13 cellular contexts compared by ENCODE assay signal in the genomic region with DNA sequence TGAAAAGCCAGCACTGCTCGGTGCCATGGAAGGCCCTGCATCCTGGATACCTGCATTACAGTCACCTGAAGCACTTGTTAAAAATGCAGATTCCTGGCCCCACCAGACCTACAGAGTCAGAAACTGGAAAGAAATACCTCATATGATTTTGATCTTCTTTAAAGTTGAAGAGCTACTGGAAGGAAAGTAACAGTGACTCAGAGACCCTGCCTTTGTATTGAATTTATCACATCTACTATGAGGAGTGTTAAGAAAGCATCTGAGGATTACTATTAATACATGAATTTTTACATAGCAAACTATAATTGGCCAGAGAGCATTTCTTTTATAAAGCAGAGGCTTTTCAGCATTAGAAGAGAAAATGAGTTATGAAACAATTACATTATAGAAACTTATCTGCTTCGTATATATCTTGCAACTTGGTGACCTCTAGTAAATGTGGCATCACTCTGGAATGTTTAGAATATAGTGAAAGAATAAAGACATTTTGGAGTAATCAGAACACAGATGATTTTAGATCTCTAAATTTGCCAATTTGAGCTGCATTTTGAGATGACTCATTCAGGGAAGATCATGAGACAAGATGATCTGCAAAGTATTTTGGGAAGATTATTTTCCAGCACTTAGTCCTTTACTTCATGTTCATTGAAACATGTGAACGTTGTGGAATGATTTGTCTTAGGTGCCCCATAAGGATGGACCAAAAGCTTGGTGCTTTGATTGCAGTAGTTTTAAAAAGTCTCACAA.
"Had no signal": no experiment of that assay in that cellular context is flagged by ENCODE, and none has a peak within 500 bp of the region (broad histone marks: within the 10 kb centered on the region; RNA-seq: fewer than 3 reads in every experiment).

No MANE protein-coding gene starts in this region.

- H3K4me3 Mint-ChIP-seq: activated T-helper 1 cell treated with anti-CD3 and anti-CD28 coated beads, Interleukin-12 subunit alpha, Interleukin-12 subunit beta, Interleukin-2, Interleukin-4 antibody, amounts not matched to agents 30 ng/mL and 10 ng/mL and 1 ng/mL, durations not matched to agents 14 hours and 24 hours and 36 hours; naive B cell; neural progenitor cell had no signal

- H2AFZ ChIP-seq: neural progenitor cell had no signal

- H3K27me3 ChIP-seq: cardiac muscle cell, esophagus squamous epithelium, neural progenitor cell, pancreas had no signal

- ATAC-seq: pancreas, sciatic nerve had no signal

- H3K36me3 ChIP-seq: cardiac muscle cell, esophagus squamous epithelium, neural progenitor cell, pancreas had no signal

- H3K36me3 Mint-ChIP-seq: naive B cell, neural progenitor cell had no signal

- H3K4me3 ChIP-seq: cardiac muscle cell, coronary artery, esophagus squamous epithelium, neural progenitor cell, pancreas had no signal

- H3K9ac ChIP-seq: neural progenitor cell had no signal

- DNase-seq: activated CD4-positive, alpha-beta T cell treated with anti-CD3 and anti-CD28 coated beads, Interleukin-2, amount 50 U/mL, for 1 hour; activated naive CD4-positive, alpha-beta T cell; effector CD4-positive, alpha-beta T cell; esophagus squamous epithelium; naive B cell; pancreas; stimulated activated CD4-positive, alpha-beta T cell treated with anti-CD3 and anti-CD28 coated beads, Interleukin-12 subunit alpha, Interleukin-12 subunit beta, amount 100 ng/mL, for 4 hours; stimulated activated CD4-positive, alpha-beta T cell treated with anti-CD3 and anti-CD28 coated beads, Interleukin-2, amount 100 ng/mL, for 24 hours had no signal

- H3K27ac Mint-ChIP-seq: activated T-helper 1 cell treated with anti-CD3 and anti-CD28 coated beads, Interleukin-12 subunit alpha, Interleukin-12 subunit beta, Interleukin-2, Interleukin-4 antibody, amounts not matched to agents 30 ng/mL and 10 ng/mL and 1 ng/mL, durations not matched to agents 14 hours and 24 hours and 36 hours; naive B cell; neural progenitor cell had no signal

- H3K9me3 Mint-ChIP-seq: activated T-helper 1 cell treated with anti-CD3 and anti-CD28 coated beads, Interleukin-12 subunit alpha, Interleukin-12 subunit beta, Interleukin-2, Interleukin-4 antibody, amounts not matched to agents 30 ng/mL and 10 ng/mL and 1 ng/mL, durations not matched to agents 14 hours and 24 hours and 36 hours had no signal

- H3K27ac ChIP-seq: cardiac muscle cell, coronary artery, esophagus squamous epithelium, neural progenitor cell, pancreas had no signal

- H3K4me1 Mint-ChIP-seq: naive B cell had no signal

- H3K4me1 ChIP-seq: pancreas had no signal

- H3K9me3 ChIP-seq: esophagus squamous epithelium, pancreas had no signal

- H3K4me2 ChIP-seq: neural progenitor cell had no signal
